20 cellular contexts compared by ENCODE assay signal in genomic region chr9:110072597-110073355, GRCh38.
A peak's percentile ranks its signal among the peaks of the same experiment; 100 is the strongest.
DNase-seq lines count a peak whose midpoint lies in the region; ATAC-seq and TF ChIP-seq lines count a peak whose summit lies in the region.
"Had no signal": no experiment of that assay in that cellular context is flagged by ENCODE, and none has a peak within 500 bp of the region (broad histone marks: within the 10 kb centered on the region; RNA-seq: fewer than 3 reads in every experiment).

No MANE protein-coding gene starts in this region.

- H3K36me3 ChIP-seq in cardiac muscle cell (no peaks in the 10 kb centered on the region), osteoblast (ENCODE audit: insufficient read depth, low read length) (peaks cover 12% of the 10 kb centered on the region)

- H3K9me3 Mint-ChIP-seq in type B pancreatic cell = no peaks in the 10 kb centered on the region
- H3K9me3 Mint-ChIP-seq: activated naive CD4-positive, alpha-beta T cell treated with anti-CD3 and anti-CD28 coated beads, Interleukin-2, amount 10 ng/mL, durations not matched to agents 7 days and 5 days had no signal

- peaks cover 94% of the 10 kb centered on the region for H3K79me2 ChIP-seq in osteoblast (ENCODE audit: insufficient read depth, low read length)

- H4K20me1 ChIP-seq in osteoblast (ENCODE audit: insufficient read depth, low read length) = peaks cover 40% of the 10 kb centered on the region

- H3K36me3 Mint-ChIP-seq in type B pancreatic cell = peaks cover 4% of the 10 kb centered on the region

- intact Hi-C loops in Right ventricle myocardium inferior (cut with DNase I) (no loop called here), cardiac septum (cut with DNase I) (loop anchor here (5.0 kb wide), 1 partner anchor 55 kb away; no protein-coding TSS in a partner anchor)

- no peak overlapping the region for H3K4me3 Mint-ChIP-seq in type B pancreatic cell
- H3K4me3 Mint-ChIP-seq: activated naive CD4-positive, alpha-beta T cell treated with anti-CD3 and anti-CD28 coated beads, Interleukin-2, amount 10 ng/mL, durations not matched to agents 7 days and 5 days had no signal

- H3K4me2 ChIP-seq in osteoblast (ENCODE audit: insufficient read depth, low read length) = no peak overlapping the region

- no peak overlapping the region for H3K4me3 ChIP-seq in cardiac muscle cell
- H3K4me3 ChIP-seq in osteoblast (ENCODE audit: insufficient read depth, low read length) = no peak overlapping the region

- DNase-seq in Right ventricle myocardium inferior (ENCODE audit: missing footprints) = no peak
- no peak for DNase-seq in cardiac septum (ENCODE audit: low spot score)
- no peak for DNase-seq in cardiac muscle cell (ENCODE audit: low read depth in 1 of 2, low spot score in 1 of 2)
- no peak for DNase-seq in osteoblast (ENCODE audit: insufficient read length, low spot score, missing footprints)
- no peak for DNase-seq in type B pancreatic cell (ENCODE audit: extremely low spot score, unreplicated experiment)
- no peak for DNase-seq in effector CD4-positive, alpha-beta T cell
- no peak for DNase-seq in NCI-H82 (lab: John Stamatoyannopoulos, UW)
- DNase-seq: activated CD4-positive, alpha-beta T cell treated with anti-CD3 and anti-CD28 coated beads, Interleukin-2, amount 50 U/mL, for 4 hours; activated naive CD4-positive, alpha-beta T cell treated with anti-CD3 and anti-CD28 coated beads, Interleukin-2, amount 10 ng/mL, durations not matched to agents 7 days and 5 days; aorta; GOT3; kidney glomerular epithelial cell; NCI-H1694 treated with DMSO at 0.1 percent for 48 hours; NCI-H226; NK-92 treated with Interleukin-12 subunit alpha and Interleukin-12 subunit beta, amount 100 ng/mL, for 24 hours; RPMI8226; small intestine; stimulated activated CD4-positive, alpha-beta T cell treated with anti-CD3 and anti-CD28 coated beads, Interleukin-4, amount 100 ng/mL, for 24 hours had no signal

- H3K9me3 ChIP-seq in cardiac muscle cell (ENCODE audit: low read depth) (no peaks in the 10 kb centered on the region), osteoblast (ENCODE audit: low read depth, low read length) (no peaks in the 10 kb centered on the region)

- peaks cover 20% of the 10 kb centered on the region for H3K4me1 ChIP-seq in cardiac muscle cell (ENCODE audit: low read depth)
- peaks cover 55% of the 10 kb centered on the region for H3K4me1 ChIP-seq in osteoblast (ENCODE audit: insufficient read depth, low read length)

- H2AFZ ChIP-seq in osteoblast (ENCODE audit: low read length) = no peak overlapping the region

- no peak overlapping the region for H3K27ac Mint-ChIP-seq in type B pancreatic cell
- H3K27ac Mint-ChIP-seq: activated naive CD4-positive, alpha-beta T cell treated with anti-CD3 and anti-CD28 coated beads, Interleukin-2, amount 10 ng/mL, durations not matched to agents 7 days and 5 days had no signal

- H3K4me1 Mint-ChIP-seq in type B pancreatic cell (ENCODE audit: unreplicated experiment) = peaks cover 14% of the 10 kb centered on the region

- H3K27me3 ChIP-seq in cardiac muscle cell (no peaks in the 10 kb centered on the region), osteoblast (ENCODE audit: insufficient read depth, low read length) (no peaks in the 10 kb centered on the region)

- no peak for TF ChIP-seq CTCF in cardiac muscle cell (IDR thresholded peaks at IDR 0.05; ENCODE audit: low read depth, low read length)
- TF ChIP-seq CTCF in osteoblast (IDR thresholded peaks at IDR 0.05; ENCODE audit: extremely low read depth, low read depth, low read length) = no peak
- TF ChIP-seq CTCF in type B pancreatic cell (conservative IDR thresholded peaks at IDR 0.05) = no peak

- no peaks in the 10 kb centered on the region for H3K27me3 Mint-ChIP-seq in type B pancreatic cell
- H3K27me3 Mint-ChIP-seq: activated naive CD4-positive, alpha-beta T cell treated with anti-CD3 and anti-CD28 coated beads, Interleukin-2, amount 10 ng/mL, durations not matched to agents 7 days and 5 days had no signal

- H3K27ac ChIP-seq in cardiac muscle cell = peak overlapping the region; percentile 61
- H3K27ac ChIP-seq in osteoblast (ENCODE audit: low read depth, low read length) = peak overlapping the region; percentile 94
- H3K27ac ChIP-seq: C4-2B had no signal

- ATAC-seq in Right ventricle myocardium inferior (peak; percentile 47), HG03442 (IDR thresholded peaks at IDR 0.05; ENCODE audit: unreplicated experiment) (no peak)
